Comparison of ENCODE assay signal across 14 cellular contexts in genomic region chr7:67937717-67938191, GRCh38.
DNase-seq lines count a peak whose midpoint lies in the region; ATAC-seq, FAIRE-seq and TF ChIP-seq lines count a peak whose summit lies in the region.
"Had no signal": no experiment of that assay in that cellular context is flagged by ENCODE, and none has a peak within 500 bp of the region (broad histone marks: within the 10 kb centered on the region; RNA-seq: fewer than 3 reads in every experiment).

No MANE protein-coding gene starts in this region.

- H3K9me3 Mint-ChIP-seq in astrocyte (ENCODE audit: unreplicated experiment), result peaks cover 9% of the 10 kb centered on the region

- H3K4me1 Mint-ChIP-seq in astrocyte (ENCODE audit: low read depth, unreplicated experiment), result no peaks in the 10 kb centered on the region
- H3K4me1 Mint-ChIP-seq: stimulated activated memory B cell treated with anti-CD40 and anti-IgM and Interleukin-4, amounts not matched to agents 10 μg/mL and 1 μg/mL and 100 μg/mL, for 72 hours had no signal

- H3K36me3 ChIP-seq in astrocyte (ENCODE audit: insufficient read depth, low read length) (no peaks in the 10 kb centered on the region), keratinocyte (ENCODE audit: control insufficient read depth in 2 of 2, extremely low read depth in 1 of 2, insufficient read depth in 2 of 2, low read length in 2 of 2) (no peaks in the 10 kb centered on the region)
- H3K36me3 ChIP-seq: spleen had no signal

- TF ChIP-seq CTCF in astrocyte (IDR thresholded peaks at IDR 0.05; ENCODE audit: insufficient read depth, low read depth, low read length) (no peak), keratinocyte (optimal IDR thresholded peaks at IDR 0.05 in 1 of 3, IDR thresholded peaks at IDR 0.05 in 1 of 3, conservative IDR thresholded peaks at IDR 0.05 in 1 of 3; ENCODE audit: extremely low read depth in 1 of 3, insufficient read depth in 2 of 3, low read length in 3 of 3) (no peak)

- H3K9ac ChIP-seq in astrocyte (ENCODE audit: low read length) (peak overlapping the region; percentile 71), keratinocyte (ENCODE audit: control insufficient read depth, extremely low read depth, insufficient read depth, low read length) (peak overlapping the region; percentile 61)

- no peak overlapping the region for H3K27ac Mint-ChIP-seq in astrocyte (ENCODE audit: unreplicated experiment)
- H3K27ac Mint-ChIP-seq: stimulated activated memory B cell treated with anti-CD40 and anti-IgM and Interleukin-4, amounts not matched to agents 10 μg/mL and 1 μg/mL and 100 μg/mL, for 72 hours had no signal

- FAIRE-seq in astrocyte (lab: Jason Lieb, UNC), result peak; percentile 87
- FAIRE-seq in keratinocyte (lab: Jason Lieb, UNC), result peak; percentile 97
- FAIRE-seq: HepG2, islet of Langerhans had no signal

- H3K4me3 ChIP-seq in astrocyte (ENCODE audit: insufficient read depth, low read depth, low read length) (no peak overlapping the region), keratinocyte (ENCODE audit: control insufficient read depth in 2 of 3, extremely low read depth in 1 of 3, insufficient read depth in 2 of 3, low read depth in 1 of 3, low read length in 3 of 3) (peak overlapping the region in 1 of 3 experiments; percentile 56)
- H3K4me3 ChIP-seq: spleen had no signal

- H3K36me3 Mint-ChIP-seq in astrocyte (ENCODE audit: low read depth, unreplicated experiment), result no peaks in the 10 kb centered on the region
- H3K36me3 Mint-ChIP-seq: stimulated activated memory B cell treated with anti-CD40 and anti-IgM and Interleukin-4, amounts not matched to agents 10 μg/mL and 1 μg/mL and 100 μg/mL, for 72 hours had no signal

- H4K20me1 ChIP-seq in astrocyte (ENCODE audit: insufficient read depth, low read length) (no peaks in the 10 kb centered on the region), keratinocyte (ENCODE audit: control insufficient read depth, extremely low read depth, insufficient read depth, low read length) (no peaks in the 10 kb centered on the region)

- H3K79me2 ChIP-seq in astrocyte (ENCODE audit: insufficient read depth, low read length) (no peaks in the 10 kb centered on the region), keratinocyte (ENCODE audit: control insufficient read depth, insufficient read depth, low read length) (no peaks in the 10 kb centered on the region)

- no peak overlapping the region for H3K4me3 Mint-ChIP-seq in astrocyte (ENCODE audit: unreplicated experiment)
- H3K4me3 Mint-ChIP-seq: stimulated activated memory B cell treated with anti-CD40 and anti-IgM and Interleukin-4, amounts not matched to agents 10 μg/mL and 1 μg/mL and 100 μg/mL, for 72 hours had no signal

- H3K9me3 ChIP-seq in astrocyte (ENCODE audit: insufficient read depth, low read depth, low read length), result no peaks in the 10 kb centered on the region
- no peaks in the 10 kb centered on the region for H3K9me3 ChIP-seq in keratinocyte (ENCODE audit: control insufficient read depth, low read depth, low read length)

- no peaks in the 10 kb centered on the region for H3K27me3 Mint-ChIP-seq in astrocyte (ENCODE audit: low read depth, unreplicated experiment)
- H3K27me3 Mint-ChIP-seq: stimulated activated memory B cell treated with anti-CD40 and anti-IgM and Interleukin-4, amounts not matched to agents 10 μg/mL and 1 μg/mL and 100 μg/mL, for 72 hours had no signal

- H2AFZ ChIP-seq in astrocyte (ENCODE audit: low read depth, low read length), result no peak overlapping the region
- peak overlapping the region; percentile 70 for H2AFZ ChIP-seq in keratinocyte (ENCODE audit: control insufficient read depth, low read length)

- H3K9me1 ChIP-seq in keratinocyte (ENCODE audit: control insufficient read depth, extremely low read depth, insufficient read depth, low read length), result no peaks in the 10 kb centered on the region

- H3K27ac ChIP-seq in astrocyte (ENCODE audit: low read depth, low read length), result peak overlapping the region; percentile 67
- H3K27ac ChIP-seq in keratinocyte (ENCODE audit: control insufficient read depth, insufficient read depth, low read length), result peak overlapping the region; percentile 80
- H3K27ac ChIP-seq: spleen had no signal

- peak; percentile 37 for DNase-seq in HK-2 (ENCODE audit: unreplicated experiment)
- DNase-seq in astrocyte (ENCODE audit: low read depth), result peak; percentile 98
- peak; percentile 88 for DNase-seq in keratinocyte (ENCODE audit: low read depth, low spot score)
- DNase-seq in stromal cell of bone marrow (ENCODE audit: low read depth), result peak; percentile 78
- DNase-seq in NCI-H748 treated with DMSO at 0.1 percent for 48 hours (lab: John Stamatoyannopoulos, UW), result no peak
- DNase-seq: activated T-cell treated with anti-CD3 and anti-CD28 coated beads for 4 hours, cortex of kidney, NCI-H345, spleen had no signal

- no peaks in the 10 kb centered on the region for H3K27me3 ChIP-seq in astrocyte (ENCODE audit: insufficient read depth, low read length)
- no peaks in the 10 kb centered on the region for H3K27me3 ChIP-seq in keratinocyte (ENCODE audit: control insufficient read depth, extremely low read depth, insufficient read depth, low read length)
- H3K27me3 ChIP-seq: spleen had no signal

- dilution Hi-C loops in keratinocyte (cut with MboI; ENCODE audit: extremely low pct_ligation_motif_present, low sequenced_read_pairs), result no loop called here

- ATAC-seq in HG02763 (IDR thresholded peaks at IDR 0.05; ENCODE audit: unreplicated experiment) (no peak), GM18498 (IDR thresholded peaks at IDR 0.05; ENCODE audit: unreplicated experiment) (no peak)
- ATAC-seq: HepG2; stimulated activated memory B cell treated with anti-CD40 and anti-IgM and Interleukin-4, amounts not matched to agents 10 μg/mL and 1 μg/mL and 100 μg/mL, for 72 hours had no signal

- H3K4me1 ChIP-seq in astrocyte (ENCODE audit: insufficient read depth, low read length) (peaks cover 10% of the 10 kb centered on the region), keratinocyte (ENCODE audit: control insufficient read depth, extremely low read depth, insufficient read depth, low read length) (peaks cover 16% of the 10 kb centered on the region)
- H3K4me1 ChIP-seq: spleen had no signal

- H3K4me2 ChIP-seq in astrocyte (ENCODE audit: low read length) (peak overlapping the region; percentile 74), keratinocyte (ENCODE audit: control insufficient read depth, extremely low read depth, insufficient read depth, low read depth, low read length) (peak overlapping the region; percentile 53)
